In the genomic region with DNA sequence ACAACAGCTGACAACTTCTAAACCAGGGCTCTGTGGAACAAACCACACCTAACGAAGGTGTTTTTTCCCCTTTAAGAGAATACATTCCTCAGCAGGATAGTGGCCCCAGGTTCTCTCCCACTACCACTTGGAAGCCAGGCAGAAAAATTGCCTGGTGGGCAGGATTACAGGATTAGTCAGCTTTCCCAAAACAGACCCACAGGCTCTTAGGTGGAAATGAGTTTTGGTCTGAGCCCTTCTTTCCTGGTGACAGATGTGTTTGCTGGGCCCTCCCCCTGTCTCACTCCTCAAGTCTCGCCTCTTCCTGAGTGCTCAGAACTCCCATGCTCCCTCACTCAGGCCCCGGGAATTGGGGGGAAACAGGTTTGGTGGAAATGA, we compare ENCODE assay signal across 1 cellular context.
TF ChIP-seq lines count a peak whose summit lies in the region.

No MANE protein-coding gene starts in this region.

TF ChIP-seq in SK-N-SH treated with all-trans-retinoic acid at 6 μM for 48 hours, 23 proteins besides CTCF, POLR2A, EP300 and RAD21 (continued from another document):
- TF ChIP-seq, protein P1, sequence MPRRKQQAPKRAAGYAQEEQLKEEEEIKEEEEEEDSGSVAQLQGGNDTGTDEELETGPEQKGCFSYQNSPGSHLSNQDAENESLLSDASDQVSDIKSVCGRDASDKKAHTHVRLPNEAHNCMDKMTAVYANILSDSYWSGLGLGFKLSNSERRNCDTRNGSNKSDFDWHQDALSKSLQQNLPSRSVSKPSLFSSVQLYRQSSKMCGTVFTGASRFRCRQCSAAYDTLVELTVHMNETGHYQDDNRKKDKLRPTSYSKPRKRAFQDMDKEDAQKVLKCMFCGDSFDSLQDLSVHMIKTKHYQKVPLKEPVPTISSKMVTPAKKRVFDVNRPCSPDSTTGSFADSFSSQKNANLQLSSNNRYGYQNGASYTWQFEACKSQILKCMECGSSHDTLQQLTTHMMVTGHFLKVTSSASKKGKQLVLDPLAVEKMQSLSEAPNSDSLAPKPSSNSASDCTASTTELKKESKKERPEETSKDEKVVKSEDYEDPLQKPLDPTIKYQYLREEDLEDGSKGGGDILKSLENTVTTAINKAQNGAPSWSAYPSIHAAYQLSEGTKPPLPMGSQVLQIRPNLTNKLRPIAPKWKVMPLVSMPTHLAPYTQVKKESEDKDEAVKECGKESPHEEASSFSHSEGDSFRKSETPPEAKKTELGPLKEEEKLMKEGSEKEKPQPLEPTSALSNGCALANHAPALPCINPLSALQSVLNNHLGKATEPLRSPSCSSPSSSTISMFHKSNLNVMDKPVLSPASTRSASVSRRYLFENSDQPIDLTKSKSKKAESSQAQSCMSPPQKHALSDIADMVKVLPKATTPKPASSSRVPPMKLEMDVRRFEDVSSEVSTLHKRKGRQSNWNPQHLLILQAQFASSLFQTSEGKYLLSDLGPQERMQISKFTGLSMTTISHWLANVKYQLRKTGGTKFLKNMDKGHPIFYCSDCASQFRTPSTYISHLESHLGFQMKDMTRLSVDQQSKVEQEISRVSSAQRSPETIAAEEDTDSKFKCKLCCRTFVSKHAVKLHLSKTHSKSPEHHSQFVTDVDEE (CRISPR knock-in tag; IDR thresholded peaks at IDR 0.05), result no peak
- TF ChIP-seq ZNF565 (CRISPR knock-in tag; conservative IDR thresholded peaks at IDR 0.05; ENCODE audit: low read depth), result no peak
- TF ChIP-seq ZNF70 (CRISPR knock-in tag; IDR thresholded peaks at IDR 0.05), result no peak
- no peak for TF ChIP-seq CSDC2 (CRISPR knock-in tag; IDR thresholded peaks at IDR 0.05)
- TF ChIP-seq ZFP3 (CRISPR knock-in tag; IDR thresholded peaks at IDR 0.05), result no peak
- no peak for TF ChIP-seq SNAI2 (CRISPR knock-in tag; IDR thresholded peaks at IDR 0.05)
- TF ChIP-seq PPARA (CRISPR knock-in tag; IDR thresholded peaks at IDR 0.05; ENCODE audit: borderline replicate concordance), result no peak
- TF ChIP-seq GLIS3 (CRISPR knock-in tag; IDR thresholded peaks at IDR 0.05), result no peak
- TF ChIP-seq, protein P2, sequence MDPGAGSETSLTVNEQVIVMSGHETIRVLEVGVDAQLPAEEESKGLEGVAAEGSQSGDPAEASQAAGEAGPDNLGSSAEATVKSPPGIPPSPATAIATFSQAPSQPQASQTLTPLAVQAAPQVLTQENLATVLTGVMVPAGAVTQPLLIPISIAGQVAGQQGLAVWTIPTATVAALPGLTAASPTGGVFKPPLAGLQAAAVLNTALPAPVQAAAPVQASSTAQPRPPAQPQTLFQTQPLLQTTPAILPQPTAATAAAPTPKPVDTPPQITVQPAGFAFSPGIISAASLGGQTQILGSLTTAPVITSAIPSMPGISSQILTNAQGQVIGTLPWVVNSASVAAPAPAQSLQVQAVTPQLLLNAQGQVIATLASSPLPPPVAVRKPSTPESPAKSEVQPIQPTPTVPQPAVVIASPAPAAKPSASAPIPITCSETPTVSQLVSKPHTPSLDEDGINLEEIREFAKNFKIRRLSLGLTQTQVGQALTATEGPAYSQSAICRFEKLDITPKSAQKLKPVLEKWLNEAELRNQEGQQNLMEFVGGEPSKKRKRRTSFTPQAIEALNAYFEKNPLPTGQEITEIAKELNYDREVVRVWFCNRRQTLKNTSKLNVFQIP (CRISPR knock-in tag; IDR thresholded peaks at IDR 0.05; ENCODE audit: borderline replicate concordance, low read depth), result no peak
- no peak for TF ChIP-seq ZNF8 (CRISPR knock-in tag; IDR thresholded peaks at IDR 0.05)
- TF ChIP-seq ZC3H10 (CRISPR knock-in tag; IDR thresholded peaks at IDR 0.05), result no peak
TF ChIP-seq in SK-N-SH treated with all-trans-retinoic acid at 6 μM for 48 hours: peak in this region for 0.
